Comparison of ENCODE assay signal across 8 cellular contexts in the genomic region with DNA sequence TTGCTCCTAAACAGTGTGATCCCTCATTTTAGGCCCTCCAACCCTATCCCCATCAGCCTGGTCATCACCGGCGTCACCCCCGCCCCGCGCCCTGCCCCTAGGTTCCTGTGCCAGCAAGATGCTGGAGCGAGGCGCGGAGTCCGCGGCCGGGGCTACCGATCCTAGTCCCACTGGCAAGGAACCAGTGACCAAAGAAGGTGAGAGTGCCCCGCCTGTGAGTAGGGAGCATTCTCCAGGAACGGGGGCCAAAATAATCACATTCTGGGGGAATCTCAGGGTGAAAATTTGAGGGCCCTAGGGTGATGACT. TPM values are rescaled to one million over a fixed set of nuclear protein-coding genes. Genes with fewer than 3 reads are reported as not detected.
A peak's percentile ranks its signal among the peaks of the same experiment; 100 is the strongest.
DNase-seq lines count a peak whose midpoint lies in the region; ATAC-seq, FAIRE-seq and TF ChIP-seq lines count a peak whose summit lies in the region.

No MANE protein-coding gene starts in this region.

- in situ Hi-C loops in transverse colon (cut with MboI; ENCODE audit: low pct_ligation_motif_present in 1 of 4, low pct_unique_long_range_greater_than_20kb in 1 of 4, low sequenced_read_pairs in 3 of 4) = no loop called here

- peaks cover 10% of the 10 kb centered on the region for H3K4me1 ChIP-seq in mesodermal cell (ENCODE audit: control insufficient read depth, insufficient read depth, low read length, poor library complexity, severe bottlenecking)
- peaks cover 5 to 28% (median 13%) of the 10 kb centered on the region in 4 donors for H3K4me1 ChIP-seq in transverse colon

- H3K9me3 Mint-ChIP-seq in activated naive CD4-positive, alpha-beta T cell treated with anti-CD3 and anti-CD28 coated beads, Interleukin-2, amount 50 U/mL, for 24 hours = peaks cover 3% of the 10 kb centered on the region

- no peak for DNase-seq in activated naive CD4-positive, alpha-beta T cell treated with Interleukin-2 at 50 U/mL for 16 hours
- DNase-seq in bronchial epithelial cell (ENCODE audit: low read depth) (no peak), transverse colon (no peak), UCSD-AML1 (lab: John Stamatoyannopoulos, UW; ENCODE audit: unreplicated experiment) (no peak)
- no peak for DNase-seq in activated CD8-positive, alpha-beta memory T cell treated with anti-CD3 and anti-CD28 coated beads for 24 hours

- TF ChIP-seq POLR2A in transverse colon (IDR thresholded peaks at IDR 0.05) = no peak

- no peak for FAIRE-seq in bronchial epithelial cell (lab: Jason Lieb, UNC)

- intact Hi-C loops in transverse colon (cut with DNase I; ENCODE audit: low total_unique reads) = loop anchor here (10.0 kb wide), 1 partner anchor 61 kb away; a partner anchor contains a TSS

- H3K27me3 ChIP-seq in bronchial epithelial cell (ENCODE audit: control insufficient read depth, insufficient read depth, low read length) (no peaks in the 10 kb centered on the region), transverse colon (no peaks in the 10 kb centered on the region)

- H3K27me3 Mint-ChIP-seq in activated naive CD4-positive, alpha-beta T cell treated with anti-CD3 and anti-CD28 coated beads, Interleukin-2, amount 50 U/mL, for 24 hours = no peaks in the 10 kb centered on the region

- H3K27ac Mint-ChIP-seq in activated naive CD4-positive, alpha-beta T cell treated with anti-CD3 and anti-CD28 coated beads, Interleukin-2, amount 50 U/mL, for 24 hours = peak overlapping the region; percentile 97

- TF ChIP-seq EP300 in transverse colon (IDR thresholded peaks at IDR 0.05; ENCODE audit: low read depth) = no peak

- H3K9me3 ChIP-seq in mesodermal cell (ENCODE audit: control insufficient read depth, low read length) (peaks cover 7% of the 10 kb centered on the region), transverse colon (no peaks in the 10 kb centered on the region)

- H3K4me3 ChIP-seq in bronchial epithelial cell (ENCODE audit: low read depth, low read length) = peak overlapping the region; percentile 62
- peak overlapping the region; percentile 26 for H3K4me3 ChIP-seq in mesodermal cell (ENCODE audit: extremely low read depth, insufficient read depth, low read length, poor library complexity, severe bottlenecking)
- H3K4me3 ChIP-seq in transverse colon = peak overlapping the region; percentile 3 to 62 (median 46)

- peaks cover 25% of the 10 kb centered on the region for H3K4me1 Mint-ChIP-seq in activated naive CD4-positive, alpha-beta T cell treated with anti-CD3 and anti-CD28 coated beads, Interleukin-2, amount 50 U/mL, for 24 hours

- H3K27ac ChIP-seq in mesodermal cell (ENCODE audit: low read depth, low read length, severe bottlenecking) (peak overlapping the region; percentile 43), transverse colon (peak overlapping the region; percentile 92 to 98 (median 96))

- 45 to 59% methylated on average over 9 to 11 of the region's 14 CpGs for WGBS in mesodermal cell (ENCODE audit: insufficient coverage in 2 of 2), 2 experiments
- 42% methylated on average over 14 of the region's 14 CpGs; no CpG with 5 or more reads in 1 of the 2 donors for WGBS in transverse colon (ENCODE audit: low coverage in 1 of 2), 2 donors

- no peak for TF ChIP-seq CTCF in bronchial epithelial cell (IDR thresholded peaks at IDR 0.05; ENCODE audit: insufficient read depth, low read length, severe bottlenecking)
- no peak for TF ChIP-seq CTCF in transverse colon (IDR thresholded peaks at IDR 0.05)

- H3K36me3 ChIP-seq in bronchial epithelial cell (ENCODE audit: control insufficient read depth, insufficient read depth, low read length) = no peaks in the 10 kb centered on the region
- peaks cover 30% of the 10 kb centered on the region for H3K36me3 ChIP-seq in mesodermal cell (ENCODE audit: control insufficient read depth, insufficient read depth, low read length)
- H3K36me3 ChIP-seq in transverse colon = peaks cover 0 to 9% (median 4%) of the 10 kb centered on the region in 4 donors

- ATAC-seq in HG03280 (IDR thresholded peaks at IDR 0.05; ENCODE audit: unreplicated experiment) = no peak

- peaks cover 14% of the 10 kb centered on the region for H3K36me3 Mint-ChIP-seq in activated naive CD4-positive, alpha-beta T cell treated with anti-CD3 and anti-CD28 coated beads, Interleukin-2, amount 50 U/mL, for 24 hours

- peak overlapping the region; percentile 92 for H3K4me3 Mint-ChIP-seq in activated naive CD4-positive, alpha-beta T cell treated with anti-CD3 and anti-CD28 coated beads, Interleukin-2, amount 50 U/mL, for 24 hours

RNA-seq across cellular contexts. Expression of a gene that starts 1.3 kb away (rescaled TPM):
- not detected in 2 replicates for total RNA-seq in bronchial epithelial cell
- 1.0 TPM for polyA plus RNA-seq in mesodermal cell (2013, experiment 1 of 2)
- 1.2 TPM for polyA plus RNA-seq in mesodermal cell (2013, experiment 2 of 2)
- 1 to 10 TPM in 2 of 4 donors, under 1 TPM in 1, not detected in 1; 0.20 to 1.9 (median 1.8) TPM for total RNA-seq in transverse colon

RNA-seq across cellular contexts. Expression of a gene that starts 7.3 kb away (rescaled TPM):
- total RNA-seq in bronchial epithelial cell = 179 and 183 TPM in 2 replicates
- 42.9 TPM for polyA plus RNA-seq in mesodermal cell (2013, experiment 1 of 2)
- 40.8 TPM for polyA plus RNA-seq in mesodermal cell (2013, experiment 2 of 2)
- 100 to 1,000 TPM; 438 to 667 (median 458) TPM for total RNA-seq in transverse colon

RNA-seq across cellular contexts. Expression of a gene that starts 29.7 kb away (rescaled TPM):
- 7.9 and 32.3 TPM in 2 replicates for total RNA-seq in bronchial epithelial cell
- polyA plus RNA-seq in mesodermal cell (2013, experiment 1 of 2) = 16.6 TPM
- 13.9 TPM for polyA plus RNA-seq in mesodermal cell (2013, experiment 2 of 2)
- total RNA-seq in transverse colon = 10 to 100 TPM; 10.2 to 28.7 (median 16.5) TPM

RNA-seq across cellular contexts. Expression of a gene that starts 41.1 kb away (rescaled TPM):
- total RNA-seq in bronchial epithelial cell = 8.3 and 10.5 TPM in 2 replicates
- polyA plus RNA-seq in mesodermal cell (2013, experiment 1 of 2) = 58.4 TPM
- 57.7 TPM for polyA plus RNA-seq in mesodermal cell (2013, experiment 2 of 2)
- total RNA-seq in transverse colon = 100 to 1,000 TPM in 1 of 4 donors, 10 to 100 TPM in 2, 1 to 10 TPM in 1; 8.0 to 147 (median 15.8) TPM

RNA-seq across cellular contexts. Expression of a gene that starts 41.3 kb away (rescaled TPM):
- total RNA-seq in bronchial epithelial cell (0.53 and 0.64 TPM in 2 replicates), transverse colon (1 to 10 TPM in 3 of 4 donors, not detected in 1; 1.1 to 4.0 (median 1.6) TPM)
- 1.7 TPM for polyA plus RNA-seq in mesodermal cell (2013, experiment 1 of 2)
- polyA plus RNA-seq in mesodermal cell (2013, experiment 2 of 2) = 0.91 TPM
